32 cellular contexts compared by ENCODE assay signal in the genomic region with DNA sequence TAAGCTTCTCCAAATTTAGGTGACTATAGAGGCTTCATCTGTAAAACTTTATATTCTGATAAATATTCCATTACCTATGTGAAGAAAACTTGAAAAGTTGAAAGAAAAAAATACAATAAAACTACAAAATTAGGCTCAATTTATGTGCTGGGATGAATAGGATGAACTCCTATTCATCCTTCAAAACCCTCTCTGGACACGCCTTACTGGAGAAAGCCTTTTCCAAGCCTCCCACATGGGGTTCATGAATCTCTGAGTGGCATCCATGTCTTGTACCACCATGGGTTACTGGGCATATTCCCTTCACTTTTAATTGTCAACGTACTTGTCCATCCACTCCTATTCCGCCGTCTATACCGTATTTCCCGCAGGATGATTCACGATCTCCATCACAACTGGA.
"Had no signal": no experiment of that assay in that cellular context is flagged by ENCODE, and none has a peak within 500 bp of the region (broad histone marks: within the 10 kb centered on the region; RNA-seq: fewer than 3 reads in every experiment).

No MANE protein-coding gene starts in this region.

- H3K4me3 ChIP-seq: colonic mucosa, esophagus squamous epithelium, gastroesophageal sphincter, heart right ventricle had no signal

- H3K9me3 ChIP-seq: colonic mucosa, gastroesophageal sphincter had no signal

- H3K36me3 ChIP-seq: colonic mucosa, esophagus squamous epithelium, gastroesophageal sphincter, WERI-Rb-1 had no signal

- FAIRE-seq: astrocyte, endometrium, endothelial cell of umbilical vein had no signal

- H3K27me3 ChIP-seq: brain microvascular endothelial cell, colonic mucosa, esophagus squamous epithelium, gastroesophageal sphincter had no signal

- H3K27ac ChIP-seq: brain microvascular endothelial cell, colonic mucosa, epithelial cell of prostate, heart right ventricle, WERI-Rb-1 had no signal

- H3K4me1 ChIP-seq: colonic mucosa had no signal

- ATAC-seq: activated naive CD4-positive, alpha-beta T cell treated with anti-CD3 and anti-CD28 coated beads, Interleukin-2, amount 50 U/mL, for 72 hours; activated T-cell treated with anti-CD3 and anti-CD28 coated beads, Interleukin-2, amount 50 U/mL, for 72 hours; gastroesophageal sphincter; heart right ventricle; T-cell had no signal

- DNase-seq: activated CD4-positive, alpha-beta memory T cell treated with anti-CD3 and anti-CD28 coated beads, Interleukin-2, amount 10 ng/mL, durations not matched to agents 7 days and 5 days; activated CD4-positive, alpha-beta T cell treated with anti-CD3 and anti-CD28 coated beads for 1 hour; activated CD4-positive, alpha-beta T cell treated with anti-CD3 and anti-CD28 coated beads for 4 hours; activated CD4-positive, alpha-beta T cell treated with anti-CD3 and anti-CD28 coated beads, Interleukin-2, amount 10 ng/mL, durations not matched to agents 7 days and 5 days; activated CD4-positive, alpha-beta T cell treated with anti-CD3 and anti-CD28 coated beads, Interleukin-2, amount 50 U/mL, for 4 hours; activated CD4-positive, CD25-positive, alpha-beta regulatory T cell; activated CD8-positive, alpha-beta memory T cell treated with anti-CD3 and anti-CD28 coated beads, Interleukin-2, amount 50 U/mL, for 48 hours; activated gamma-delta T cell; activated naive CD4-positive, alpha-beta T cell; activated naive CD4-positive, alpha-beta T cell treated with anti-CD3 and anti-CD28 coated beads, Interleukin-2, amount 10 ng/mL, durations not matched to agents 7 days and 5 days; activated naive CD8-positive, alpha-beta T cell treated with anti-CD3 and anti-CD28 coated beads, Interleukin-2, amount 10 ng/mL, durations not matched to agents 7 days and 5 days; activated T-cell treated with anti-CD3 and anti-CD28 coated beads for 4 hours; activated T-cell treated with anti-CD3 and anti-CD28 coated beads, Interleukin-2, amount 50 U/mL, for 24 hours; activated T-cell treated with anti-CD3 and anti-CD28 coated beads, Interleukin-2, amount 50 U/mL, for 72 hours; amniotic stem cell; anterior cingulate cortex; brain microvascular endothelial cell; caudate nucleus; colonic mucosa; effector CD8-positive, alpha-beta T cell; esophagus squamous epithelium; foreskin melanocyte; heart right ventricle; T-cell; T1000; WERI-Rb-1 had no signal
